Comparison of ENCODE assay signal across 14 cellular contexts in the genomic region with DNA sequence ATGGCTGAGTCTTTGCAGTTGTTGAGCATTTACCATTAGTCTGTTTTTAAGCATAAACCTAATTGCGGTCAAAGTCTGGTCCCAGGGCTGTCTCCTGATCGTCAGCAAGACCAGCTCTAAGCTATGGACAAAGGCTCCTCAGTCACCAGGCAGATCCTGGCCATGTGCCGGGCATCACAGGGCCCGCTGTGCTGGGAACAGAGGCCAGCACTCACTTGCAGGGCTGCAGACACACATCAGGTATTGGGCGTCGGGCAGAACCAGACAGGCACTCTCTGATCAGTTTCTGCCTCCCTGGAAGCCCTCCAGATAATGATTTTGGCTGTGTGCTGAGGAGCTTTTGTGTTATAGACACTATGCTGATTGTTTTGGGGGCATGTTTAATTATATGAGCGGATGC. TPM values are rescaled to one million over a fixed set of nuclear protein-coding genes. Genes with fewer than 3 reads are reported as not detected.
DNase-seq lines count a peak whose midpoint lies in the region; ATAC-seq, FAIRE-seq and TF ChIP-seq lines count a peak whose summit lies in the region.
"Had no signal": no experiment of that assay in that cellular context is flagged by ENCODE, and none has a peak within 500 bp of the region (broad histone marks: within the 10 kb centered on the region; RNA-seq: fewer than 3 reads in every experiment).

No MANE protein-coding gene starts in this region.

- TF ChIP-seq CTCF in brain (conservative IDR thresholded peaks at IDR 0.05) (no peak), HepG2 (CRISPR knock-in tag; IDR thresholded peaks at IDR 0.05) (no peak), coronary artery (IDR thresholded peaks at IDR 0.05) (no peak)

- no peak overlapping the region for H3K9ac ChIP-seq in HepG2 (ENCODE audit: insufficient read depth, low read depth, low read length)

- H3K4me1 Mint-ChIP-seq in brain = peaks cover 35% of the 10 kb centered on the region

- peaks cover 94% of the 10 kb centered on the region for H3K4me1 ChIP-seq in HepG2 (ENCODE audit: insufficient read depth, low read length)

- CTCF ChIA-PET in HepG2 (lab: Yijun Ruan, JAX; ENCODE audit: low intra/inter-chr PET ratio, low total read pairs) = no interaction called here

- no peak for TF ChIP-seq POLR2A in HepG2 (IDR thresholded peaks at IDR 0.05; ENCODE audit: insufficient read depth in 1 of 2, low read depth in 2 of 2, low read length in 2 of 2)

- H3K4me3 ChIP-seq in HepG2 (replicated peaks in 1 of 3; ENCODE audit: insufficient read depth in 1 of 3, low read depth in 2 of 3, low read length in 3 of 3) = no peak overlapping the region
- no peak overlapping the region for H3K4me3 ChIP-seq in coronary artery
- H3K4me3 ChIP-seq: tibial artery had no signal

- no peaks in the 10 kb centered on the region for H3K36me3 Mint-ChIP-seq in brain

- H3K27ac ChIP-seq in HepG2 (ENCODE audit: extremely low read length, insufficient read depth, low read length) (peak overlapping the region; percentile 33), substantia nigra (ENCODE audit: low read depth, low read length, poor library complexity, severe bottlenecking) (no peak overlapping the region), coronary artery (peak overlapping the region in 1 of 2 donors; percentile 11)
- H3K27ac ChIP-seq: 22Rv1, tibial artery had no signal

- no peak overlapping the region for H3K4me3 Mint-ChIP-seq in brain

- H3K27me3 ChIP-seq in HepG2 (ENCODE audit: control insufficient read depth in 1 of 2, insufficient read depth in 2 of 2, low read length in 2 of 2) = no peaks in the 10 kb centered on the region
- H3K27me3 ChIP-seq: tibial artery had no signal

- ATAC-seq in HepG2 (peak; percentile 31; the same call in 2 of the 3 replicates), GM18517 (IDR thresholded peaks at IDR 0.05; ENCODE audit: unreplicated experiment) (no peak)
- ATAC-seq: activated naive CD4-positive, alpha-beta T cell treated with anti-CD3 and anti-CD28 coated beads, Interleukin-2, amount 50 U/mL, for 72 hours had no signal

- DNase-seq in DMS53 (lab: John Stamatoyannopoulos, UW) (peak; percentile 27), DMS53 treated with DMSO at 0.1 percent for 48 hours (lab: John Stamatoyannopoulos, UW; ENCODE audit: unreplicated experiment) (no peak), HepG2 (ENCODE audit: low spot score) (no peak), substantia nigra (lab: John Stamatoyannopoulos, UW) (peak; percentile 11 to 89 (median 76)), kidney tubule cell (ENCODE audit: low spot score) (no peak), coronary artery (ENCODE audit: low spot score) (no peak)
- DNase-seq: Caco-2, NCI-H2227 treated with DMSO at 0.1 percent for 48 hours, tibial artery had no signal

- no CpG with 5 or more reads among the region's 7 CpGs for WGBS in HepG2 (ENCODE audit: low lambda C conversion rate)

- TF ChIP-seq RAD21 in HepG2 (CRISPR knock-in tag; IDR thresholded peaks at IDR 0.05) = no peak

- intact Hi-C loops in HepG2 (cut with micrococcal nuclease; ENCODE audit: unreplicated experiment) = no loop called here

- no peak overlapping the region; the same call in none of the 2 replicates for H3K4me2 ChIP-seq in HepG2 (ENCODE audit: low read depth, low read length)

- POLR2A ChIA-PET in HepG2 (lab: Yijun Ruan, JAX) = interaction anchor here (2.4 to 3.1 kb wide), 2 partner anchors 10 to 28 kb away, joined by 13 to 15 read pairs; no protein-coding TSS in a partner anchor

- H3K79me2 ChIP-seq in HepG2 (ENCODE audit: insufficient read depth, low read length) = peaks cover 80% of the 10 kb centered on the region

- H3K9me3 ChIP-seq in HepG2 (ENCODE audit: low read length) = no peaks in the 10 kb centered on the region
- H3K9me3 ChIP-seq: Caco-2, tibial artery had no signal

- in situ Hi-C loops in HepG2 (cut with HindIII; ENCODE audit: extremely low pct_ligation_motif_present, low pct_unique_long_range_greater_than_20kb) = no loop called here

- no TSS peak for BruUV-seq in HepG2 (replicated peaks; lab: Mats Ljungman, UMichigan)

- H3K36me3 ChIP-seq in HepG2 (replicated peaks in 1 of 2; ENCODE audit: control insufficient read depth in 1 of 2, insufficient read depth in 2 of 2, low read length in 2 of 2) = peaks cover 0 to 14% of the 10 kb centered on the region in 2 experiments; a peak in 1 of 5 replicates
- H3K36me3 ChIP-seq: tibial artery had no signal

- no peak overlapping the region for H2AFZ ChIP-seq in HepG2 (ENCODE audit: low read length)

- peaks cover 33% of the 10 kb centered on the region for H4K20me1 ChIP-seq in HepG2 (ENCODE audit: insufficient read depth, low read length)

- TF ChIP-seq EP300 in HepG2 (IDR thresholded peaks at IDR 0.05; ENCODE audit: low read depth in 2 of 2, low read length in 2 of 2) (no peak), HepG2 (CRISPR knock-in tag; IDR thresholded peaks at IDR 0.05; ENCODE audit: borderline replicate concordance) (no peak)

- H3K27me3 Mint-ChIP-seq in brain = peaks cover 5% of the 10 kb centered on the region

- peaks cover 0 to 4% (median 0%) of the 10 kb centered on the region in 5 experiments for H3K9me3 Mint-ChIP-seq in brain

- H3K27ac Mint-ChIP-seq in brain = peak overlapping the region; percentile 14 to 87 (median 78)
- H3K27ac Mint-ChIP-seq: activated naive CD4-positive, alpha-beta T cell treated with anti-CD3 and anti-CD28 coated beads, Interleukin-2, amount 50 U/mL, for 72 hours had no signal

- no peak for FAIRE-seq in HepG2 (lab: Jason Lieb, UNC)
- FAIRE-seq: keratinocyte had no signal

TF ChIP-seq in HepG2, 621 proteins besides CTCF, POLR2A, EP300 and RAD21 (continues in another document):
- TF ChIP-seq NR1H2 (CRISPR knock-in tag; IDR thresholded peaks at IDR 0.05; ENCODE audit: borderline replicate concordance, low read depth) (no peak), ZNF17 (CRISPR knock-in tag; IDR thresholded peaks at IDR 0.05) (no peak)
- TF ChIP-seq, protein P1, sequence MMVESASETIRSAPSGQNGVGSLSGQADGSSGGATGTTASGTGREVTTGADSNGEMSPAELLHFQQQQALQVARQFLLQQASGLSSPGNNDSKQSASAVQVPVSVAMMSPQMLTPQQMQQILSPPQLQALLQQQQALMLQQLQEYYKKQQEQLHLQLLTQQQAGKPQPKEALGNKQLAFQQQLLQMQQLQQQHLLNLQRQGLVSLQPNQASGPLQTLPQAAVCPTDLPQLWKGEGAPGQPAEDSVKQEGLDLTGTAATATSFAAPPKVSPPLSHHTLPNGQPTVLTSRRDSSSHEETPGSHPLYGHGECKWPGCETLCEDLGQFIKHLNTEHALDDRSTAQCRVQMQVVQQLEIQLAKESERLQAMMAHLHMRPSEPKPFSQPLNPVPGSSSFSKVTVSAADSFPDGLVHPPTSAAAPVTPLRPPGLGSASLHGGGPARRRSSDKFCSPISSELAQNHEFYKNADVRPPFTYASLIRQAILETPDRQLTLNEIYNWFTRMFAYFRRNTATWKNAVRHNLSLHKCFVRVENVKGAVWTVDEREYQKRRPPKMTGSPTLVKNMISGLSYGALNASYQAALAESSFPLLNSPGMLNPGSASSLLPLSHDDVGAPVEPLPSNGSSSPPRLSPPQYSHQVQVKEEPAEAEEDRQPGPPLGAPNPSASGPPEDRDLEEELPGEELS (CRISPR knock-in tag; IDR thresholded peaks at IDR 0.05) = no peak

RNA-seq across cellular contexts. Expression of a gene that starts 26.6 kb away (rescaled TPM):
- polyA plus RNA-seq in brain (ENCODE audit: insufficient read depth, low read depth, low replicate concordance) (8.8 TPM), HepG2 (2011; rRNA removed) (18.5 and 22.3 TPM in 2 replicates)
- 6.3 and 12.2 TPM in 2 replicates for total RNA-seq in HepG2 (2016; rRNA removed; fragmentation: Illumina TruSeq; extraction: Trizol)
- total RNA-seq in HepG2 (2016; cell fraction: cytosol; rRNA removed; fragmentation: Illumina TruSeq; extraction: Trizol; ENCODE audit: low read depth) = 2.6 and 2.8 TPM in 2 replicates
- total RNA-seq in HepG2 (2016; cell fraction: insoluble cytoplasmic fraction; rRNA removed; fragmentation: Illumina TruSeq; extraction: Trizol) = 7.0 and 9.8 TPM in 2 replicates
- 5.3 and 6.5 TPM in 2 replicates for total RNA-seq in HepG2 (2016; cell fraction: membrane; rRNA removed; fragmentation: Illumina TruSeq; extraction: Trizol)
- 9.7 and 11.5 TPM in 2 replicates for total RNA-seq in HepG2 (2016; cell fraction: nucleus; rRNA removed; fragmentation: Illumina TruSeq; extraction: Trizol)
- polyA plus RNA-seq in HepG2 (2011; cell fraction: cytosol; rRNA removed) = 20.1 and 23.4 TPM in 2 replicates
- polyA plus RNA-seq in HepG2 (2011; cell fraction: nucleus; rRNA removed) = 14.3 and 18.6 TPM in 2 replicates
- 8.0 and 11.2 TPM in 2 replicates for polyA plus RNA-seq in HepG2 (2012)
- polyA plus RNA-seq in HepG2 (2016; cell fraction: cytosol; fragmentation: Illumina TruSeq; extraction: Trizol; ENCODE audit: low read depth) = 1.9 and 2.3 TPM in 2 replicates
- polyA plus RNA-seq in HepG2 (2016; cell fraction: insoluble cytoplasmic fraction; fragmentation: Illumina TruSeq; extraction: Trizol; ENCODE audit: low read depth) = 8.4 and 8.6 TPM in 2 replicates
- 3.7 and 4.9 TPM in 2 replicates for polyA plus RNA-seq in HepG2 (2016; cell fraction: membrane; fragmentation: Illumina TruSeq; extraction: Trizol; ENCODE audit: low read depth)
- polyA plus RNA-seq in HepG2 (2016; cell fraction: nucleus; fragmentation: Illumina TruSeq; extraction: Trizol; ENCODE audit: insufficient read depth, low read depth) = 23.6 and 23.8 TPM in 2 replicates
- polyA minus RNA-seq in HepG2 (2011; rRNA and poly(A)+ RNA removed; ENCODE audit: low replicate concordance) = 3.2 and 18.3 TPM in 2 replicates
- polyA minus RNA-seq in HepG2 (2011; cell fraction: cytosol; rRNA and poly(A)+ RNA removed) = 8.7 and 9.4 TPM in 2 replicates
- 8.6 and 9.4 TPM in 2 replicates for polyA minus RNA-seq in HepG2 (2011; cell fraction: nucleus; rRNA and poly(A)+ RNA removed)

Comparison
In these comparisons a context has a peak if more than half of its experiments do, and no peak if none do; other contexts are left out.
1. DNase-seq: peak in DMS53 (single experiment) and substantia nigra (49 of 49); none in DMS53 treated with DMSO at 0.1 percent for 48 hours (single experiment), HepG2 (single experiment), kidney tubule cell (single experiment) and coronary artery (single experiment).